Comparison of ENCODE assay signal across 1 cellular context in genomic region chr5:65474129-65474711, GRCh38.
TF ChIP-seq lines count a peak whose summit lies in the region.

No MANE protein-coding gene starts in this region.

TF ChIP-seq in IMR-90, 13 proteins besides CTCF, POLR2A, EP300 and RAD21:
- TF ChIP-seq MXI1 (IDR thresholded peaks at IDR 0.05; ENCODE audit: borderline replicate concordance, low read depth, low read length) (no peak), FOS (IDR thresholded peaks at IDR 0.05; ENCODE audit: low read depth, low read length) (no peak), BHLHE40 (IDR thresholded peaks at IDR 0.05; ENCODE audit: low read depth, low read length) (no peak)
